19 cellular contexts compared by ENCODE assay signal in the genomic region with DNA sequence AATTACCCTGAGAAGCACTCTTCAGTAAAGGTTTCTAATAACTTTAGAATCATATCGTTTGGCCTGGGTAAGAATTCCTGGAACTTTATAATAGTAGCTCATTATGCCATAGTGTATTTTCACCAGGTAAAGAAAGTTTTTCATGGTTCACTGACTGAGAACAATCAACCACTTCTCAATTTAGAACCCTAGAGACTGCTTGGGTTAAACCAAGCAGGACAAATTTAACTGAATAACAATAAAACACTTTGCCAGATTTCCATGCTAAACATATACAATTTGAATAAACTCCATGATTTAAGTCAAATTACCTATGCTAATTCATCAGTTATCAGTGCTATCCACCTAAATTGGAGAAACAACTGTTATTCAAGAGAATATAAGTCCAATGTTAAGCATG.
DNase-seq lines count a peak whose midpoint lies in the region; ATAC-seq and TF ChIP-seq lines count a peak whose summit lies in the region.
"Had no signal": no experiment of that assay in that cellular context is flagged by ENCODE, and none has a peak within 500 bp of the region (broad histone marks: within the 10 kb centered on the region; RNA-seq: fewer than 3 reads in every experiment).

No MANE protein-coding gene starts in this region.

- no peak overlapping the region for H3K4me3 Mint-ChIP-seq in activated T-cell treated with anti-CD3 and anti-CD28 coated beads, Interleukin-2, amount 50 U/mL, for 72 hours
- H3K4me3 Mint-ChIP-seq in activated T-cell treated with anti-CD3 and anti-CD28 coated beads, Interleukin-2, amount 50 U/mL, for 4 hours = no peak overlapping the region
- H3K4me3 Mint-ChIP-seq: CD4-positive, alpha-beta T cell had no signal

- H3K4me1 ChIP-seq in OCI-LY7 (ENCODE audit: insufficient read depth, low read length, poor library complexity, severe bottlenecking) = peaks cover 7% of the 10 kb centered on the region
- H3K4me1 ChIP-seq: A549 had no signal

- H3K36me3 Mint-ChIP-seq in activated T-cell treated with anti-CD3 and anti-CD28 coated beads, Interleukin-2, amount 50 U/mL, for 72 hours (ENCODE audit: insufficient read depth in 2 of 2) = peaks cover 2 to 7% of the 10 kb centered on the region in 2 donors
- no peaks in the 10 kb centered on the region for H3K36me3 Mint-ChIP-seq in activated T-cell treated with anti-CD3 and anti-CD28 coated beads, Interleukin-2, amount 50 U/mL, for 4 hours (ENCODE audit: insufficient read depth)

- ATAC-seq in activated T-cell treated with anti-CD3 and anti-CD28 coated beads, Interleukin-2, amount 50 U/mL, for 72 hours (replicated peaks in 1 of 2) = no peak
- ATAC-seq in activated T-cell treated with anti-CD3 and anti-CD28 coated beads, Interleukin-2, amount 50 U/mL, for 4 hours = no peak
- ATAC-seq in Right ventricle myocardium superior (ENCODE audit: poor library complexity) = no peak
- ATAC-seq: A549 had no signal

- H3K4me3 ChIP-seq in OCI-LY7 (ENCODE audit: low read depth, low read length, poor library complexity, severe bottlenecking) = no peak overlapping the region
- H3K4me3 ChIP-seq: A549 had no signal

- no peaks in the 10 kb centered on the region for H3K9me2 ChIP-seq in OCI-LY7 (ENCODE audit: insufficient read depth, low read length)

- no peak overlapping the region for H3K27ac ChIP-seq in OCI-LY7 (ENCODE audit: low read depth, low read length, poor library complexity, severe bottlenecking)
- H3K27ac ChIP-seq: 22Rv1, A549, C4-2B had no signal

- no peaks in the 10 kb centered on the region for H3K79me2 ChIP-seq in OCI-LY7 (ENCODE audit: insufficient read depth, low read depth, low read length)

- H3K9me3 ChIP-seq in OCI-LY7 (ENCODE audit: low read length) = peaks cover 21% of the 10 kb centered on the region; the same call in 1 of the 2 replicates
- H3K9me3 ChIP-seq: A549 had no signal

- CTCF ChIA-PET in OCI-LY7 (lab: Charles Lee; ENCODE audit: unreplicated experiment) = no interaction called here

- H4K20me1 ChIP-seq in OCI-LY7 (ENCODE audit: insufficient read depth, low read length) = no peaks in the 10 kb centered on the region

- H3K27ac Mint-ChIP-seq in activated T-cell treated with anti-CD3 and anti-CD28 coated beads, Interleukin-2, amount 50 U/mL, for 72 hours = no peak overlapping the region
- H3K27ac Mint-ChIP-seq: CD4-positive, alpha-beta T cell had no signal

- no peak overlapping the region for H3K4me2 ChIP-seq in OCI-LY7 (ENCODE audit: low read length)
- H3K4me2 ChIP-seq: A549 had no signal

- H3K9me3 Mint-ChIP-seq in activated T-cell treated with anti-CD3 and anti-CD28 coated beads, Interleukin-2, amount 50 U/mL, for 72 hours = peaks cover 1 to 13% of the 10 kb centered on the region in 2 donors
- H3K9me3 Mint-ChIP-seq in activated T-cell treated with anti-CD3 and anti-CD28 coated beads, Interleukin-2, amount 50 U/mL, for 4 hours = peaks cover 20% of the 10 kb centered on the region

- BruUV-seq in OCI-LY7 (replicated peaks; lab: Mats Ljungman, UMichigan) = no TSS peak

- no peaks in the 10 kb centered on the region for H3K27me3 Mint-ChIP-seq in activated T-cell treated with anti-CD3 and anti-CD28 coated beads, Interleukin-2, amount 50 U/mL, for 72 hours (ENCODE audit: low read depth)
- H3K27me3 Mint-ChIP-seq in activated T-cell treated with anti-CD3 and anti-CD28 coated beads, Interleukin-2, amount 50 U/mL, for 4 hours (ENCODE audit: low read depth) = peaks cover 5% of the 10 kb centered on the region
- H3K27me3 Mint-ChIP-seq: CD4-positive, alpha-beta T cell had no signal

- DNase-seq in NCI-H1105 treated with DMSO at 0.1 percent for 48 hours (lab: John Stamatoyannopoulos, UW) (peak; percentile 53), NCI-H1105 (lab: John Stamatoyannopoulos, UW) (no peak), NCI-H2171 (lab: John Stamatoyannopoulos, UW) (peak; percentile 5), OCI-LY7 (ENCODE audit: low spot score) (no peak), left kidney (ENCODE audit: low read depth, low spot score) (peak; percentile 15), Right ventricle myocardium superior (no peak)
- no peak for DNase-seq in activated T-cell treated with anti-CD3 and anti-CD28 coated beads, Interleukin-2, amount 50 U/mL, for 72 hours
- DNase-seq in activated T-cell treated with anti-CD3 and anti-CD28 coated beads, Interleukin-2, amount 50 U/mL, for 4 hours = no peak
- DNase-seq: AML-193; CD4-positive, alpha-beta T cell; DMS153; DMS79; GDM1; GOT3; H7; IMR-90 had no signal

- no peaks in the 10 kb centered on the region for H3K4me1 Mint-ChIP-seq in activated T-cell treated with anti-CD3 and anti-CD28 coated beads, Interleukin-2, amount 50 U/mL, for 72 hours (ENCODE audit: low read depth)
- H3K4me1 Mint-ChIP-seq in activated T-cell treated with anti-CD3 and anti-CD28 coated beads, Interleukin-2, amount 50 U/mL, for 4 hours (ENCODE audit: low read depth) = no peaks in the 10 kb centered on the region

- H2AFZ ChIP-seq in OCI-LY7 (ENCODE audit: low read length) = peak overlapping the region; percentile 1; the same call in 1 of the 2 replicates

- intact Hi-C loops in OCI-LY7 (cut with micrococcal nuclease; ENCODE audit: unreplicated experiment) = no loop called here
- intact Hi-C loops in Right ventricle myocardium superior (cut with DNase I) = no loop called here

- POLR2A ChIA-PET in OCI-LY7 (lab: Charles Lee) = interaction anchor here (0.6 to 1.3 kb wide), 2 partner anchors 8 to 9 kb away, joined by 3 read pairs; no protein-coding TSS in a partner anchor

- no peaks in the 10 kb centered on the region for H3K36me3 ChIP-seq in OCI-LY7 (ENCODE audit: insufficient read depth, low read length)

- TF ChIP-seq CTCF in OCI-LY7 (conservative IDR thresholded peaks at IDR 0.05; ENCODE audit: low read length) = no peak

Comparison
In these comparisons a context has a peak if more than half of its experiments do, and no peak if none do; other contexts are left out.
1. DNase-seq: peak in NCI-H1105 treated with DMSO at 0.1 percent for 48 hours (single experiment), NCI-H2171 (single experiment) and left kidney (single experiment); none in NCI-H1105 (single experiment), OCI-LY7 (single experiment), activated T-cell treated with anti-CD3 and anti-CD28 coated beads, Interleukin-2, amount 50 U/mL, for 72 hours (0 of 2), activated T-cell treated with anti-CD3 and anti-CD28 coated beads, Interleukin-2, amount 50 U/mL, for 4 hours (single experiment) and Right ventricle myocardium superior (single experiment).